In genomic region chr1:235979716-235980338, GRCh38 we compare ENCODE assay signal across 17 cellular contexts.
"Had no signal": no experiment of that assay in that cellular context is flagged by ENCODE, and none has a peak within 500 bp of the region (broad histone marks: within the 10 kb centered on the region; RNA-seq: fewer than 3 reads in every experiment).

No MANE protein-coding gene starts in this region.

- H3K4me1 Mint-ChIP-seq: central memory CD8-positive, alpha-beta T cell; stimulated activated effector memory CD8-positive, alpha-beta T cell treated with anti-CD3 and anti-CD28 coated beads, Interleukin-12 subunit alpha, Interleukin-12 subunit beta, amount 100 ng/mL, for 72 hours had no signal

- H3K9me3 Mint-ChIP-seq: activated CD4-positive, alpha-beta memory T cell treated with anti-CD3 and anti-CD28 coated beads for 36 hours; activated naive CD4-positive, alpha-beta T cell treated with anti-CD3 and anti-CD28 coated beads, Interleukin-2, amount 50 U/mL, for 72 hours; activated T-cell treated with anti-CD3 and anti-CD28 coated beads, Interleukin-2, amount 50 U/mL, for 24 hours; central memory CD8-positive, alpha-beta T cell; nephron; stimulated activated effector memory CD8-positive, alpha-beta T cell treated with anti-CD3 and anti-CD28 coated beads, Interleukin-12 subunit alpha, Interleukin-12 subunit beta, amount 100 ng/mL, for 72 hours had no signal

- DNase-seq: activated CD4-positive, alpha-beta memory T cell treated with anti-CD3 and anti-CD28 coated beads for 36 hours; activated CD8-positive, alpha-beta memory T cell treated with anti-CD3 and anti-CD28 coated beads, Interleukin-2, amount 10 ng/mL, durations not matched to agents 7 days and 5 days; activated effector memory CD4-positive, alpha-beta T cell treated with Interleukin-2 at 50 U/mL for 16 hours; activated T-cell treated with anti-CD3 and anti-CD28 coated beads, Interleukin-2, amount 50 U/mL, for 24 hours; effector memory CD4-positive, alpha-beta T cell; hippocampal formation; kidney; left lung; mesendoderm; psoas muscle; transverse colon had no signal

- H3K27ac ChIP-seq: left lung, psoas muscle, transverse colon had no signal

- H3K27ac Mint-ChIP-seq: activated CD4-positive, alpha-beta memory T cell treated with anti-CD3 and anti-CD28 coated beads for 36 hours; activated CD8-positive, alpha-beta memory T cell treated with anti-CD3 and anti-CD28 coated beads, Interleukin-2, amount 10 ng/mL, durations not matched to agents 7 days and 5 days; activated naive CD4-positive, alpha-beta T cell treated with anti-CD3 and anti-CD28 coated beads, Interleukin-2, amount 50 U/mL, for 72 hours; activated T-cell treated with anti-CD3 and anti-CD28 coated beads, Interleukin-2, amount 50 U/mL, for 24 hours; stimulated activated effector memory CD8-positive, alpha-beta T cell treated with anti-CD3 and anti-CD28 coated beads, Interleukin-12 subunit alpha, Interleukin-12 subunit beta, amount 100 ng/mL, for 72 hours had no signal

- H3K36me3 Mint-ChIP-seq: activated CD4-positive, alpha-beta memory T cell treated with anti-CD3 and anti-CD28 coated beads for 36 hours; activated naive CD4-positive, alpha-beta T cell treated with anti-CD3 and anti-CD28 coated beads, Interleukin-2, amount 50 U/mL, for 72 hours; stimulated activated effector memory CD8-positive, alpha-beta T cell treated with anti-CD3 and anti-CD28 coated beads, Interleukin-12 subunit alpha, Interleukin-12 subunit beta, amount 100 ng/mL, for 72 hours had no signal

- H3K4me1 ChIP-seq: psoas muscle had no signal

- H3K9me3 ChIP-seq: psoas muscle, transverse colon had no signal

- H3K27me3 Mint-ChIP-seq: activated CD4-positive, alpha-beta memory T cell treated with anti-CD3 and anti-CD28 coated beads for 36 hours; activated T-cell treated with anti-CD3 and anti-CD28 coated beads, Interleukin-2, amount 50 U/mL, for 24 hours; central memory CD8-positive, alpha-beta T cell had no signal

- ATAC-seq: activated CD8-positive, alpha-beta memory T cell treated with anti-CD3 and anti-CD28 coated beads, Interleukin-2, amount 10 ng/mL, durations not matched to agents 7 days and 5 days; activated naive CD4-positive, alpha-beta T cell treated with anti-CD3 and anti-CD28 coated beads, Interleukin-2, amount 50 U/mL, for 72 hours; gastroesophageal sphincter; left lung; psoas muscle; SK-N-SH treated with all-trans-retinoic acid at 6 μM for 48 hours; stimulated activated effector memory CD8-positive, alpha-beta T cell treated with anti-CD3 and anti-CD28 coated beads, Interleukin-12 subunit alpha, Interleukin-12 subunit beta, amount 100 ng/mL, for 72 hours had no signal

- H3K4me3 Mint-ChIP-seq: activated CD4-positive, alpha-beta memory T cell treated with anti-CD3 and anti-CD28 coated beads for 36 hours; activated CD8-positive, alpha-beta memory T cell treated with anti-CD3 and anti-CD28 coated beads, Interleukin-2, amount 10 ng/mL, durations not matched to agents 7 days and 5 days; activated T-cell treated with anti-CD3 and anti-CD28 coated beads, Interleukin-2, amount 50 U/mL, for 24 hours; central memory CD8-positive, alpha-beta T cell; nephron; stimulated activated effector memory CD8-positive, alpha-beta T cell treated with anti-CD3 and anti-CD28 coated beads, Interleukin-12 subunit alpha, Interleukin-12 subunit beta, amount 100 ng/mL, for 72 hours had no signal

- H3K4me3 ChIP-seq: gastroesophageal sphincter, left lung, psoas muscle, transverse colon had no signal

- H3K27me3 ChIP-seq: gastroesophageal sphincter, left lung, transverse colon had no signal
